11 cellular contexts compared by ENCODE assay signal in the genomic region with DNA sequence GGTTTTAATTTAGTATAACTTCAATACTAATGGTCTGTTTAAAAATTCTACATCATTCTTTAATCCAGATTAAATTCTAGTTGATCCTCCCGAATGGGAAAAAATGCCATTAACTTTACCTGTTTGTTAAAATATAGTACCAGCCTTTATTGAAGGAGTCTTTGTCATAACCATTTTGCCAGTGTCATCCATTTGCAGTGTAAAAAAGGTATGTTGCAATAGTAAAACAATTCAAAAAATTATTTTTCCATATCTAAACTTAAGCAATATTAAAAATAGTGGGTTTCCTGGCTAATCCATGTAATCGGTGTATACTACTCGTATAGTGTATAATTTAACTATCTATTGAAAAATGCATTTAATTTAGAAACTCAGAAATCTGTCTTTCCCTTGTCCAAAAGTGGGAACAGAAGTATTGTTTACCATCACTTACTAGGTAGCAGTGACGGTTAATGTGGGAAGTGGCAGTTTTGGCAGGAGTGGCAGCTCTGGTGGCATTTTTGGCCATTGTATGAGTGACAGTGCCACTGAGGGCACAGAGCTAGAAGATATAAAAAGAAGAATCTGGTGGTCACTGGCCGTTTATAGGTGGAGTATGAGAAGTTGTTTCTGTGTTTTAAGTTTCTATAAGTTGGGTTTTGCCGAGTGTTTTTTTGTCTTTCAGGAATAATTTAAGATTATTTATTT. TPM values are rescaled to one million over a fixed set of nuclear protein-coding genes. Genes with fewer than 3 reads are reported as not detected.
A peak's percentile ranks its signal among the peaks of the same experiment; 100 is the strongest.
DNase-seq lines count a peak whose midpoint lies in the region; ATAC-seq and TF ChIP-seq lines count a peak whose summit lies in the region.
"Had no signal": no experiment of that assay in that cellular context is flagged by ENCODE, and none has a peak within 500 bp of the region (broad histone marks: within the 10 kb centered on the region; RNA-seq: fewer than 3 reads in every experiment).

No MANE protein-coding gene starts in this region.

- H3K27me3 Mint-ChIP-seq in activated T-cell treated with anti-CD3 and anti-CD28 coated beads, Interleukin-2, amount 50 U/mL, for 72 hours (ENCODE audit: low read depth), result no peaks in the 10 kb centered on the region
- H3K27me3 Mint-ChIP-seq in WTC11 (ENCODE audit: low read depth), result peaks cover 6% of the 10 kb centered on the region

- no peak for DNase-seq in activated T-cell treated with anti-CD3 and anti-CD28 coated beads, Interleukin-2, amount 50 U/mL, for 72 hours
- DNase-seq in activated T-cell treated with anti-CD3 and anti-CD28 coated beads, Interleukin-2, amount 50 U/mL, for 1 hour, result no peak
- no peak for DNase-seq in WTC11 (ENCODE audit: low spot score)
- no peak for DNase-seq in thoracic aorta (ENCODE audit: low spot score)
- DNase-seq in NCI-H1105 treated with DMSO at 0.1 percent for 48 hours (lab: John Stamatoyannopoulos, UW), result no peak
- no peak for DNase-seq in NCI-H146 treated with DMSO at 0.1 percent for 48 hours (lab: John Stamatoyannopoulos, UW; ENCODE audit: unreplicated experiment)
- DNase-seq: amniotic stem cell had no signal

- H3K4me1 Mint-ChIP-seq in activated T-cell treated with anti-CD3 and anti-CD28 coated beads, Interleukin-2, amount 50 U/mL, for 72 hours (ENCODE audit: low read depth), result peaks cover 44% of the 10 kb centered on the region
- H3K4me1 Mint-ChIP-seq in WTC11, result peaks cover 31% of the 10 kb centered on the region

- TF ChIP-seq CTCF in WTC11 (IDR thresholded peaks at IDR 0.05), result no peak
- TF ChIP-seq CTCF in gastroesophageal sphincter (IDR thresholded peaks at IDR 0.05), result no peak
- TF ChIP-seq CTCF in thoracic aorta (IDR thresholded peaks at IDR 0.05), result no peak

- H3K27ac ChIP-seq in gastroesophageal sphincter (peak overlapping the region in 3 of 4 donors; percentile 34 to 98 (median 47)), thoracic aorta (peak overlapping the region; percentile 50 to 93)
- H3K27ac ChIP-seq: C4-2B, SJSA1 had no signal

- POLR2A ChIA-PET in WTC11 (lab: Charles Lee), result no interaction called here

- no peaks in the 10 kb centered on the region for H3K9me3 Mint-ChIP-seq in activated T-cell treated with anti-CD3 and anti-CD28 coated beads, Interleukin-2, amount 50 U/mL, for 72 hours
- H3K9me3 Mint-ChIP-seq in WTC11, result no peaks in the 10 kb centered on the region

- no peaks in the 10 kb centered on the region for H3K9me3 ChIP-seq in gastroesophageal sphincter
- H3K9me3 ChIP-seq in thoracic aorta, result no peaks in the 10 kb centered on the region

- H3K36me3 Mint-ChIP-seq in activated T-cell treated with anti-CD3 and anti-CD28 coated beads, Interleukin-2, amount 50 U/mL, for 72 hours (ENCODE audit: insufficient read depth in 2 of 2), result peaks cover 0 to 4% of the 10 kb centered on the region in 2 donors
- no peaks in the 10 kb centered on the region for H3K36me3 Mint-ChIP-seq in WTC11

- 64 to 83% methylated on average over 5 to 6 of the region's 6 CpGs for WGBS in gastroesophageal sphincter (ENCODE audit: low coverage in 1 of 2), 2 donors

- ATAC-seq in activated T-cell treated with anti-CD3 and anti-CD28 coated beads, Interleukin-2, amount 50 U/mL, for 72 hours (replicated peaks in 1 of 2), result no peak
- ATAC-seq in WTC11 (no peak), gastroesophageal sphincter (no peak), thoracic aorta (ENCODE audit: insufficient number of reproducible peaks, low FRiP score, low read depth) (no peak), GM18907 (IDR thresholded peaks at IDR 0.05; ENCODE audit: unreplicated experiment) (no peak)

- TF ChIP-seq POLR2A in gastroesophageal sphincter (IDR thresholded peaks at IDR 0.05), result no peak

- CTCF ChIA-PET in WTC11 (lab: Charles Lee), result interaction anchor here (1.3 kb wide), 1 partner anchor 28 kb away, joined by 4 read pairs; no protein-coding TSS in a partner anchor

- no peaks in the 10 kb centered on the region for H3K27me3 ChIP-seq in gastroesophageal sphincter
- H3K27me3 ChIP-seq in thoracic aorta (replicated peaks; ENCODE audit: insufficient read depth), result no peaks in the 10 kb centered on the region
- H3K27me3 ChIP-seq: SJSA1 had no signal

- H3K4me1 ChIP-seq in gastroesophageal sphincter (peaks cover 6 to 82% (median 18%) of the 10 kb centered on the region in 3 donors), thoracic aorta (ENCODE audit: control insufficient read depth in 1 of 2, low read depth in 2 of 2) (peaks cover 26 to 48% of the 10 kb centered on the region in 2 donors)

- TF ChIP-seq EP300 in gastroesophageal sphincter (IDR thresholded peaks at IDR 0.05), result no peak

- peak overlapping the region; percentile 96 for H3K4me3 Mint-ChIP-seq in activated T-cell treated with anti-CD3 and anti-CD28 coated beads, Interleukin-2, amount 50 U/mL, for 72 hours
- H3K4me3 Mint-ChIP-seq in WTC11, result peak overlapping the region; percentile 97

- H3K27ac Mint-ChIP-seq in activated T-cell treated with anti-CD3 and anti-CD28 coated beads, Interleukin-2, amount 50 U/mL, for 72 hours, result no peak overlapping the region
- H3K27ac Mint-ChIP-seq in WTC11, result no peak overlapping the region

- H3K4me3 ChIP-seq in gastroesophageal sphincter (peak overlapping the region; percentile 85 to 86), thoracic aorta (peak overlapping the region; percentile 92)

- no peaks in the 10 kb centered on the region for H3K36me3 ChIP-seq in gastroesophageal sphincter
- H3K36me3 ChIP-seq in thoracic aorta, result no peaks in the 10 kb centered on the region

TF ChIP-seq in WTC11, 78 proteins besides CTCF, POLR2A, EP300 and RAD21 (continues in another document):
- no peak for TF ChIP-seq ELF4 (CRISPR knock-in tag; IDR thresholded peaks at IDR 0.05; ENCODE audit: low read depth)
- TF ChIP-seq, protein P1, sequence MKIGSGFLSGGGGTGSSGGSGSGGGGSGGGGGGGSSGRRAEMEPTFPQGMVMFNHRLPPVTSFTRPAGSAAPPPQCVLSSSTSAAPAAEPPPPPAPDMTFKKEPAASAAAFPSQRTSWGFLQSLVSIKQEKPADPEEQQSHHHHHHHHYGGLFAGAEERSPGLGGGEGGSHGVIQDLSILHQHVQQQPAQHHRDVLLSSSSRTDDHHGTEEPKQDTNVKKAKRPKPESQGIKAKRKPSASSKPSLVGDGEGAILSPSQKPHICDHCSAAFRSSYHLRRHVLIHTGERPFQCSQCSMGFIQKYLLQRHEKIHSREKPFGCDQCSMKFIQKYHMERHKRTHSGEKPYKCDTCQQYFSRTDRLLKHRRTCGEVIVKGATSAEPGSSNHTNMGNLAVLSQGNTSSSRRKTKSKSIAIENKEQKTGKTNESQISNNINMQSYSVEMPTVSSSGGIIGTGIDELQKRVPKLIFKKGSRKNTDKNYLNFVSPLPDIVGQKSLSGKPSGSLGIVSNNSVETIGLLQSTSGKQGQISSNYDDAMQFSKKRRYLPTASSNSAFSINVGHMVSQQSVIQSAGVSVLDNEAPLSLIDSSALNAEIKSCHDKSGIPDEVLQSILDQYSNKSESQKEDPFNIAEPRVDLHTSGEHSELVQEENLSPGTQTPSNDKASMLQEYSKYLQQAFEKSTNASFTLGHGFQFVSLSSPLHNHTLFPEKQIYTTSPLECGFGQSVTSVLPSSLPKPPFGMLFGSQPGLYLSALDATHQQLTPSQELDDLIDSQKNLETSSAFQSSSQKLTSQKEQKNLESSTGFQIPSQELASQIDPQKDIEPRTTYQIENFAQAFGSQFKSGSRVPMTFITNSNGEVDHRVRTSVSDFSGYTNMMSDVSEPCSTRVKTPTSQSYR (CRISPR knock-in tag; IDR thresholded peaks at IDR 0.05), result no peak
- TF ChIP-seq, protein P2, sequence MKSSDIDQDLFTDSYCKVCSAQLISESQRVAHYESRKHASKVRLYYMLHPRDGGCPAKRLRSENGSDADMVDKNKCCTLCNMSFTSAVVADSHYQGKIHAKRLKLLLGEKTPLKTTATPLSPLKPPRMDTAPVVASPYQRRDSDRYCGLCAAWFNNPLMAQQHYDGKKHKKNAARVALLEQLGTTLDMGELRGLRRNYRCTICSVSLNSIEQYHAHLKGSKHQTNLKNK (CRISPR knock-in tag; IDR thresholded peaks at IDR 0.05), result no peak
- TF ChIP-seq, protein P3, sequence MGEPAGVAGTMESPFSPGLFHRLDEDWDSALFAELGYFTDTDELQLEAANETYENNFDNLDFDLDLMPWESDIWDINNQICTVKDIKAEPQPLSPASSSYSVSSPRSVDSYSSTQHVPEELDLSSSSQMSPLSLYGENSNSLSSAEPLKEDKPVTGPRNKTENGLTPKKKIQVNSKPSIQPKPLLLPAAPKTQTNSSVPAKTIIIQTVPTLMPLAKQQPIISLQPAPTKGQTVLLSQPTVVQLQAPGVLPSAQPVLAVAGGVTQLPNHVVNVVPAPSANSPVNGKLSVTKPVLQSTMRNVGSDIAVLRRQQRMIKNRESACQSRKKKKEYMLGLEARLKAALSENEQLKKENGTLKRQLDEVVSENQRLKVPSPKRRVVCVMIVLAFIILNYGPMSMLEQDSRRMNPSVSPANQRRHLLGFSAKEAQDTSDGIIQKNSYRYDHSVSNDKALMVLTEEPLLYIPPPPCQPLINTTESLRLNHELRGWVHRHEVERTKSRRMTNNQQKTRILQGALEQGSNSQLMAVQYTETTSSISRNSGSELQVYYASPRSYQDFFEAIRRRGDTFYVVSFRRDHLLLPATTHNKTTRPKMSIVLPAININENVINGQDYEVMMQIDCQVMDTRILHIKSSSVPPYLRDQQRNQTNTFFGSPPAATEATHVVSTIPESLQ (CRISPR knock-in tag; IDR thresholded peaks at IDR 0.05), result no peak

RNA-seq across cellular contexts. Expression of a gene that starts 1.9 kb away (rescaled TPM):
- total RNA-seq in activated T-cell treated with anti-CD3 and anti-CD28 coated beads, Interleukin-2, amount 50 U/mL, for 72 hours, result 10 to 100 TPM; 58.7 to 63.4 TPM
- total RNA-seq in WTC11 (2021), result 60.8 to 78.5 TPM (median 71.2 TPM) in 3 replicates
- total RNA-seq in gastroesophageal sphincter, result 100 to 1,000 TPM in 2 of 4 donors, 10 to 100 TPM in 2; 62.1 to 200 (median 99.5) TPM
- 10 to 100 TPM; 54.7 to 83.7 TPM for total RNA-seq in thoracic aorta

RNA-seq across cellular contexts. Expression of a gene that starts 2.2 kb away (rescaled TPM):
- 10 to 100 TPM; 43.0 to 50.0 TPM for total RNA-seq in activated T-cell treated with anti-CD3 and anti-CD28 coated beads, Interleukin-2, amount 50 U/mL, for 72 hours
- total RNA-seq in WTC11 (2021) (38.3 to 40.1 TPM (median 39.9 TPM) in 3 replicates), gastroesophageal sphincter (10 to 100 TPM; 36.5 to 73.0 (median 48.7) TPM), thoracic aorta (10 to 100 TPM; 32.6 to 89.8 TPM)

RNA-seq across cellular contexts. Expression of a gene that starts 27.1 kb away (rescaled TPM):
- total RNA-seq in activated T-cell treated with anti-CD3 and anti-CD28 coated beads, Interleukin-2, amount 50 U/mL, for 72 hours, result under 1 TPM; 0.42 to 0.50 TPM
- 13.2 to 22.7 TPM (median 20.0 TPM) in 3 replicates for total RNA-seq in WTC11 (2021)
- 10 to 100 TPM in 3 of 4 donors, 1 to 10 TPM in 1; 9.7 to 29.9 (median 13.3) TPM for total RNA-seq in gastroesophageal sphincter
- total RNA-seq in thoracic aorta, result 100 to 1,000 TPM in 1 of 2 donors, 10 to 100 TPM in 1; 70.7 to 132 TPM
